Comparison of ENCODE assay signal across 16 cellular contexts in the genomic region with DNA sequence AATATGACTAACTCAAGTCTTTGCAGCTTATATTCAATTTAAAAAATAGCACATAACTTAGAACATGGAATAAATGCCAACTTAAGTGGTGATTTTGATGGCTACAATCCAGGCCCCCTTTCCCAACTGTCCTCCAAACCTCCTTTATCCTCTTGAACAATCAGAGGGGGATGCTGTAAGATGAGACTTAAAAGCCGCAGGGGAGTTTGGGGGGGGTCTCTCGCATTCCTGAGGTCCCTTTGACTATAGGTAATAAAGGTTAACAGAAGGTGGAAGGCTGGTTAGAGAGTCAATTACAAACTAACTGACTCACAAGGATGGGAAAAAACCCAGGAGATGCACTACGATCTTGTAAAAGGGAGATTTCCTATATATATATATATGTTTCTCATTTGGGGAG.
A peak's percentile ranks its signal among the peaks of the same experiment; 100 is the strongest.
DNase-seq lines count a peak whose midpoint lies in the region; ATAC-seq and TF ChIP-seq lines count a peak whose summit lies in the region.
"Had no signal": no experiment of that assay in that cellular context is flagged by ENCODE, and none has a peak within 500 bp of the region (broad histone marks: within the 10 kb centered on the region; RNA-seq: fewer than 3 reads in every experiment).

No MANE protein-coding gene starts in this region.

- peaks cover 19% of the 10 kb centered on the region for H3K9me3 Mint-ChIP-seq in WTC11

- H3K4me3 Mint-ChIP-seq in WTC11: no peak overlapping the region
- H3K4me3 Mint-ChIP-seq: CD14-positive monocyte; CD4-positive, alpha-beta T cell; CD8-positive, alpha-beta memory T cell; HFFc6 had no signal

- peak; percentile 15 for DNase-seq in ELF-1 (ENCODE audit: low read depth, low spot score)
- peak; percentile 17 for DNase-seq in WTC11 (ENCODE audit: low spot score)
- DNase-seq in iPS-NIHi7 (ENCODE audit: extremely low spot score): peak; percentile 22
- DNase-seq in activated effector memory CD4-positive, alpha-beta T cell treated with Interleukin-2 at 50 U/mL for 16 hours: no peak
- DNase-seq: AML-193; BE2C; CD4-positive, alpha-beta T cell; CD8-positive, alpha-beta memory T cell; DMS 273 treated with DMSO at 0.1 percent for 48 hours; DMS79; EL; GM23248; HFFc6 had no signal

- no peaks in the 10 kb centered on the region for H3K36me3 Mint-ChIP-seq in WTC11
- H3K36me3 Mint-ChIP-seq: CD14-positive monocyte; CD8-positive, alpha-beta memory T cell had no signal

- ATAC-seq in WTC11 (peak; percentile 60), GM19455 (IDR thresholded peaks at IDR 0.05; ENCODE audit: unreplicated experiment) (no peak), HG03342 (IDR thresholded peaks at IDR 0.05; ENCODE audit: unreplicated experiment) (no peak)

- peaks cover 44% of the 10 kb centered on the region for H3K4me1 Mint-ChIP-seq in WTC11
- H3K4me1 Mint-ChIP-seq: CD8-positive, alpha-beta memory T cell had no signal

- TF ChIP-seq CTCF in WTC11 (IDR thresholded peaks at IDR 0.05): no peak

- H3K27me3 Mint-ChIP-seq in WTC11 (ENCODE audit: low read depth): no peaks in the 10 kb centered on the region; the same call in 1 of the 2 replicates
- H3K27me3 Mint-ChIP-seq: CD8-positive, alpha-beta memory T cell had no signal

- no peak overlapping the region for H3K27ac Mint-ChIP-seq in WTC11
- H3K27ac Mint-ChIP-seq: CD14-positive monocyte; CD4-positive, alpha-beta T cell; CD8-positive, alpha-beta memory T cell; HFFc6 had no signal

- POLR2A ChIA-PET in WTC11 (lab: Charles Lee): no interaction called here

- CTCF ChIA-PET in WTC11 (lab: Charles Lee): interaction anchor here (0.9 to 1.1 kb wide), 2 partner anchors 11 to 165 kb away, joined by 3 read pairs; no protein-coding TSS in a partner anchor

TF ChIP-seq in WTC11, 78 proteins besides CTCF, POLR2A, EP300 and RAD21:
- TF ChIP-seq, protein P1, sequence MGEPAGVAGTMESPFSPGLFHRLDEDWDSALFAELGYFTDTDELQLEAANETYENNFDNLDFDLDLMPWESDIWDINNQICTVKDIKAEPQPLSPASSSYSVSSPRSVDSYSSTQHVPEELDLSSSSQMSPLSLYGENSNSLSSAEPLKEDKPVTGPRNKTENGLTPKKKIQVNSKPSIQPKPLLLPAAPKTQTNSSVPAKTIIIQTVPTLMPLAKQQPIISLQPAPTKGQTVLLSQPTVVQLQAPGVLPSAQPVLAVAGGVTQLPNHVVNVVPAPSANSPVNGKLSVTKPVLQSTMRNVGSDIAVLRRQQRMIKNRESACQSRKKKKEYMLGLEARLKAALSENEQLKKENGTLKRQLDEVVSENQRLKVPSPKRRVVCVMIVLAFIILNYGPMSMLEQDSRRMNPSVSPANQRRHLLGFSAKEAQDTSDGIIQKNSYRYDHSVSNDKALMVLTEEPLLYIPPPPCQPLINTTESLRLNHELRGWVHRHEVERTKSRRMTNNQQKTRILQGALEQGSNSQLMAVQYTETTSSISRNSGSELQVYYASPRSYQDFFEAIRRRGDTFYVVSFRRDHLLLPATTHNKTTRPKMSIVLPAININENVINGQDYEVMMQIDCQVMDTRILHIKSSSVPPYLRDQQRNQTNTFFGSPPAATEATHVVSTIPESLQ (CRISPR knock-in tag; IDR thresholded peaks at IDR 0.05): no peak
- TF ChIP-seq, protein P2, sequence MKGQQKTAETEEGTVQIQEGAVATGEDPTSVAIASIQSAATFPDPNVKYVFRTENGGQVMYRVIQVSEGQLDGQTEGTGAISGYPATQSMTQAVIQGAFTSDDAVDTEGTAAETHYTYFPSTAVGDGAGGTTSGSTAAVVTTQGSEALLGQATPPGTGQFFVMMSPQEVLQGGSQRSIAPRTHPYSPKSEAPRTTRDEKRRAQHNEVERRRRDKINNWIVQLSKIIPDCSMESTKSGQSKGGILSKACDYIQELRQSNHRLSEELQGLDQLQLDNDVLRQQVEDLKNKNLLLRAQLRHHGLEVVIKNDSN (CRISPR knock-in tag; IDR thresholded peaks at IDR 0.05): no peak
- no peak for TF ChIP-seq FOXP1 (CRISPR knock-in tag; IDR thresholded peaks at IDR 0.05; ENCODE audit: borderline replicate concordance)
- TF ChIP-seq ATF1 (CRISPR knock-in tag; IDR thresholded peaks at IDR 0.05): no peak
- no peak for TF ChIP-seq SP1 (CRISPR knock-in tag; conservative IDR thresholded peaks at IDR 0.05)
- TF ChIP-seq, protein P3, sequence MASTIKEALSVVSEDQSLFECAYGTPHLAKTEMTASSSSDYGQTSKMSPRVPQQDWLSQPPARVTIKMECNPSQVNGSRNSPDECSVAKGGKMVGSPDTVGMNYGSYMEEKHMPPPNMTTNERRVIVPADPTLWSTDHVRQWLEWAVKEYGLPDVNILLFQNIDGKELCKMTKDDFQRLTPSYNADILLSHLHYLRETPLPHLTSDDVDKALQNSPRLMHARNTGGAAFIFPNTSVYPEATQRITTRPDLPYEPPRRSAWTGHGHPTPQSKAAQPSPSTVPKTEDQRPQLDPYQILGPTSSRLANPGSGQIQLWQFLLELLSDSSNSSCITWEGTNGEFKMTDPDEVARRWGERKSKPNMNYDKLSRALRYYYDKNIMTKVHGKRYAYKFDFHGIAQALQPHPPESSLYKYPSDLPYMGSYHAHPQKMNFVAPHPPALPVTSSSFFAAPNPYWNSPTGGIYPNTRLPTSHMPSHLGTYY (CRISPR knock-in tag; IDR thresholded peaks at IDR 0.05): no peak
- no peak for TF ChIP-seq ZNF219 (CRISPR knock-in tag; IDR thresholded peaks at IDR 0.05; ENCODE audit: borderline replicate concordance)
- no peak for TF ChIP-seq CREM (CRISPR knock-in tag; IDR thresholded peaks at IDR 0.05)
